Comparison of ENCODE assay signal across 17 cellular contexts in genomic region chr2:206784559-206785353, GRCh38. TPM values are rescaled to one million over a fixed set of nuclear protein-coding genes. Genes with fewer than 3 reads are reported as not detected.
DNase-seq lines count a peak whose midpoint lies in the region; ATAC-seq lines count a peak whose summit lies in the region.
"Had no signal": no experiment of that assay in that cellular context is flagged by ENCODE, and none has a peak within 500 bp of the region (broad histone marks: within the 10 kb centered on the region; RNA-seq: fewer than 3 reads in every experiment).

No MANE protein-coding gene starts in this region.

- DNase-seq in activated CD4-positive, alpha-beta T cell treated with anti-CD3 and anti-CD28 coated beads for 36 hours, result peak; percentile 15
- DNase-seq in activated CD4-positive, alpha-beta T cell treated with anti-CD3 and anti-CD28 coated beads, Interleukin-2, amount 10 ng/mL, durations not matched to agents 7 days and 5 days, result no peak
- no peak for DNase-seq in activated naive CD4-positive, alpha-beta T cell treated with anti-CD3 and anti-CD28 coated beads, Interleukin-2, amount 10 ng/mL, durations not matched to agents 7 days and 5 days
- DNase-seq in activated naive CD4-positive, alpha-beta T cell treated with Interleukin-2 at 50 U/mL for 16 hours, result no peak
- DNase-seq in activated naive CD8-positive, alpha-beta T cell treated with anti-CD3 and anti-CD28 coated beads for 36 hours, result no peak
- no peak for DNase-seq in stimulated activated naive CD8-positive, alpha-beta T cell treated with anti-CD3 and anti-CD28 coated beads, Interleukin-15, Interleukin-2, amounts not matched to agents 100 U/mL and 50 U/mL, for 24 hours
- DNase-seq in stimulated activated CD4-positive, alpha-beta T cell treated with anti-CD3 and anti-CD28 coated beads, Interleukin-12 subunit alpha, Interleukin-12 subunit beta, amount 100 ng/mL, for 4 hours, result no peak
- no peak for DNase-seq in HUDEP-2 (lab: John Stamatoyannopoulos, UW; ENCODE audit: unreplicated experiment in 76 of 76)
- DNase-seq: CD8-positive, alpha-beta memory T cell; DMS79; H9; NCI-H1105 treated with DMSO at 0.1 percent for 48 hours; NCI-H1694 treated with DMSO at 0.1 percent for 48 hours; NCI-H345; NCI-H69; NK-92 treated with Interleukin-12 subunit alpha and Interleukin-12 subunit beta, amount 100 ng/mL, for 24 hours had no signal

- H3K4me3 Mint-ChIP-seq in activated CD4-positive, alpha-beta T cell treated with anti-CD3 and anti-CD28 coated beads for 36 hours, result no peak overlapping the region
- H3K4me3 Mint-ChIP-seq in activated CD4-positive, alpha-beta T cell treated with anti-CD3 and anti-CD28 coated beads, Interleukin-2, amount 10 ng/mL, durations not matched to agents 7 days and 5 days, result no peak overlapping the region
- no peak overlapping the region for H3K4me3 Mint-ChIP-seq in activated naive CD4-positive, alpha-beta T cell treated with anti-CD3 and anti-CD28 coated beads, Interleukin-2, amount 10 ng/mL, durations not matched to agents 7 days and 5 days
- no peak overlapping the region for H3K4me3 Mint-ChIP-seq in activated naive CD8-positive, alpha-beta T cell treated with anti-CD3 and anti-CD28 coated beads for 36 hours
- H3K4me3 Mint-ChIP-seq: CD8-positive, alpha-beta memory T cell; H9; IgD-negative memory B cell had no signal

- no peaks in the 10 kb centered on the region for H3K27me3 Mint-ChIP-seq in activated CD4-positive, alpha-beta T cell treated with anti-CD3 and anti-CD28 coated beads for 36 hours
- no peaks in the 10 kb centered on the region for H3K27me3 Mint-ChIP-seq in activated CD4-positive, alpha-beta T cell treated with anti-CD3 and anti-CD28 coated beads, Interleukin-2, amount 10 ng/mL, durations not matched to agents 7 days and 5 days
- no peaks in the 10 kb centered on the region for H3K27me3 Mint-ChIP-seq in activated naive CD4-positive, alpha-beta T cell treated with anti-CD3 and anti-CD28 coated beads, Interleukin-2, amount 10 ng/mL, durations not matched to agents 7 days and 5 days
- no peaks in the 10 kb centered on the region for H3K27me3 Mint-ChIP-seq in activated naive CD8-positive, alpha-beta T cell treated with anti-CD3 and anti-CD28 coated beads for 36 hours
- H3K27me3 Mint-ChIP-seq: CD8-positive, alpha-beta memory T cell; IgD-negative memory B cell had no signal

- H3K9me3 Mint-ChIP-seq in activated CD4-positive, alpha-beta T cell treated with anti-CD3 and anti-CD28 coated beads for 36 hours (ENCODE audit: low read depth), result peaks cover 7% of the 10 kb centered on the region
- peaks cover 8% of the 10 kb centered on the region for H3K9me3 Mint-ChIP-seq in activated CD4-positive, alpha-beta T cell treated with anti-CD3 and anti-CD28 coated beads, Interleukin-2, amount 10 ng/mL, durations not matched to agents 7 days and 5 days
- peaks cover 9% of the 10 kb centered on the region for H3K9me3 Mint-ChIP-seq in activated naive CD4-positive, alpha-beta T cell treated with anti-CD3 and anti-CD28 coated beads, Interleukin-2, amount 10 ng/mL, durations not matched to agents 7 days and 5 days
- peaks cover 18% of the 10 kb centered on the region for H3K9me3 Mint-ChIP-seq in activated naive CD8-positive, alpha-beta T cell treated with anti-CD3 and anti-CD28 coated beads for 36 hours
- H3K9me3 Mint-ChIP-seq: H9 had no signal

- peak overlapping the region; percentile 24 for H3K27ac Mint-ChIP-seq in activated CD4-positive, alpha-beta T cell treated with anti-CD3 and anti-CD28 coated beads for 36 hours
- H3K27ac Mint-ChIP-seq in activated CD4-positive, alpha-beta T cell treated with anti-CD3 and anti-CD28 coated beads, Interleukin-2, amount 10 ng/mL, durations not matched to agents 7 days and 5 days, result no peak overlapping the region
- H3K27ac Mint-ChIP-seq in activated naive CD4-positive, alpha-beta T cell treated with anti-CD3 and anti-CD28 coated beads, Interleukin-2, amount 10 ng/mL, durations not matched to agents 7 days and 5 days, result peak overlapping the region; percentile 19
- peak overlapping the region; percentile 49 for H3K27ac Mint-ChIP-seq in activated naive CD8-positive, alpha-beta T cell treated with anti-CD3 and anti-CD28 coated beads for 36 hours
- H3K27ac Mint-ChIP-seq: IgD-negative memory B cell had no signal

- peaks cover 26% of the 10 kb centered on the region for H3K4me1 Mint-ChIP-seq in activated CD4-positive, alpha-beta T cell treated with anti-CD3 and anti-CD28 coated beads for 36 hours
- peaks cover 1% of the 10 kb centered on the region for H3K4me1 Mint-ChIP-seq in activated CD4-positive, alpha-beta T cell treated with anti-CD3 and anti-CD28 coated beads, Interleukin-2, amount 10 ng/mL, durations not matched to agents 7 days and 5 days
- H3K4me1 Mint-ChIP-seq in activated naive CD4-positive, alpha-beta T cell treated with anti-CD3 and anti-CD28 coated beads, Interleukin-2, amount 10 ng/mL, durations not matched to agents 7 days and 5 days, result no peaks in the 10 kb centered on the region
- H3K4me1 Mint-ChIP-seq in activated naive CD8-positive, alpha-beta T cell treated with anti-CD3 and anti-CD28 coated beads for 36 hours, result peaks cover 18% of the 10 kb centered on the region

- ATAC-seq in activated CD4-positive, alpha-beta T cell treated with anti-CD3 and anti-CD28 coated beads for 36 hours, result peak; percentile 69
- ATAC-seq in stimulated activated naive CD8-positive, alpha-beta T cell treated with anti-CD3 and anti-CD28 coated beads, Interleukin-15, Interleukin-2, amounts not matched to agents 100 U/mL and 50 U/mL, for 24 hours, result peak; percentile 59

- H3K36me3 Mint-ChIP-seq in activated CD4-positive, alpha-beta T cell treated with anti-CD3 and anti-CD28 coated beads for 36 hours (ENCODE audit: low read depth), result peaks cover 66% of the 10 kb centered on the region
- peaks cover 55% of the 10 kb centered on the region for H3K36me3 Mint-ChIP-seq in activated CD4-positive, alpha-beta T cell treated with anti-CD3 and anti-CD28 coated beads, Interleukin-2, amount 10 ng/mL, durations not matched to agents 7 days and 5 days (ENCODE audit: low read depth)
- peaks cover 46% of the 10 kb centered on the region for H3K36me3 Mint-ChIP-seq in activated naive CD4-positive, alpha-beta T cell treated with anti-CD3 and anti-CD28 coated beads, Interleukin-2, amount 10 ng/mL, durations not matched to agents 7 days and 5 days
- peaks cover 47% of the 10 kb centered on the region for H3K36me3 Mint-ChIP-seq in activated naive CD8-positive, alpha-beta T cell treated with anti-CD3 and anti-CD28 coated beads for 36 hours

- intact Hi-C loops in activated CD4-positive, alpha-beta T cell treated with anti-CD3 and anti-CD28 coated beads for 36 hours (cut with DNase I, micrococcal nuclease), result no loop called here

- POLR2A ChIA-PET in activated CD4-positive, alpha-beta T cell treated with anti-CD3 and anti-CD28 coated beads for 36 hours (lab: Charles Lee), result interaction anchor here (0.6 kb wide), 1 partner anchor 523 kb away, joined by 3 read pairs; no protein-coding TSS in a partner anchor
- POLR2A ChIA-PET in activated CD4-positive, alpha-beta T cell treated with anti-CD3 and anti-CD28 coated beads, Interleukin-2, amount 10 ng/mL, durations not matched to agents 7 days and 5 days (lab: Charles Lee), result interaction anchor here (0.6 kb wide), 1 partner anchor 9 kb away, joined by 3 read pairs; no protein-coding TSS in a partner anchor

- CTCF ChIA-PET in activated CD4-positive, alpha-beta T cell treated with anti-CD3 and anti-CD28 coated beads for 36 hours (lab: Charles Lee), result interaction anchor here (2.2 to 5.0 kb wide), 2 partner anchors 14 to 90 kb away, joined by 6 to 25 read pairs; no protein-coding TSS in a partner anchor
- CTCF ChIA-PET in activated CD4-positive, alpha-beta T cell treated with anti-CD3 and anti-CD28 coated beads, Interleukin-2, amount 10 ng/mL, durations not matched to agents 7 days and 5 days (lab: Charles Lee), result no interaction called here
- CTCF ChIA-PET in activated naive CD4-positive, alpha-beta T cell treated with anti-CD3 and anti-CD28 coated beads, Interleukin-2, amount 10 ng/mL, durations not matched to agents 7 days and 5 days (lab: Charles Lee), result no interaction called here

RNA-seq across cellular contexts. Expression of gene FASTKD2, which starts 19.4 kb away (rescaled TPM):
- total RNA-seq in activated CD4-positive, alpha-beta T cell treated with anti-CD3 and anti-CD28 coated beads for 36 hours, result 10 to 100 TPM; 33.9 to 37.0 TPM
- 10 to 100 TPM; 19.3 TPM for total RNA-seq in activated CD4-positive, alpha-beta T cell treated with anti-CD3 and anti-CD28 coated beads, Interleukin-2, amount 10 ng/mL, durations not matched to agents 7 days and 5 days
- total RNA-seq in activated naive CD8-positive, alpha-beta T cell treated with anti-CD3 and anti-CD28 coated beads for 36 hours, result 10 to 100 TPM; 44.1 to 44.5 TPM

RNA-seq across cellular contexts. Expression of gene MDH1B, which starts 19.6 kb away (rescaled TPM):
- total RNA-seq in activated CD4-positive, alpha-beta T cell treated with anti-CD3 and anti-CD28 coated beads for 36 hours, result 1 to 10 TPM in 1 of 2 experiments, under 1 TPM in 1; 0.83 to 1.3 TPM
- total RNA-seq in activated CD4-positive, alpha-beta T cell treated with anti-CD3 and anti-CD28 coated beads, Interleukin-2, amount 10 ng/mL, durations not matched to agents 7 days and 5 days, result under 1 TPM; 0.40 to 0.50 TPM
- total RNA-seq in activated naive CD8-positive, alpha-beta T cell treated with anti-CD3 and anti-CD28 coated beads for 36 hours, result 1 to 10 TPM in 1 of 2 experiments, under 1 TPM in 1; 0.90 to 1.1 TPM
